ENCODE assay signal across 8 cellular contexts in genomic region chr1:21509351-21510112, GRCh38. TPM values are rescaled to one million over a fixed set of nuclear protein-coding genes. Genes with fewer than 3 reads are reported as not detected.
DNase-seq lines count a peak whose midpoint lies in the region; ATAC-seq and TF ChIP-seq lines count a peak whose summit lies in the region.

Gene ALPL (plus strand): TSS chr1:21509423. CDS start chr1:21554082, 44,659 bp downstream.

- peaks cover 13 to 22% of the 10 kb centered on the region in 2 donors for H3K4me1 ChIP-seq in neuronal stem cell (ENCODE audit: control insufficient read depth in 2 of 2, insufficient read depth in 1 of 2, low read depth in 1 of 2, low read length in 2 of 2)
- H3K4me1 ChIP-seq in uterus, result peaks cover 0 to 9% of the 10 kb centered on the region in 2 donors

- H3K27me3 ChIP-seq in CD4-positive, alpha-beta T cell (ENCODE audit: control insufficient read depth, insufficient read depth, low read length), result peaks cover 48% of the 10 kb centered on the region
- H3K27me3 ChIP-seq in neuronal stem cell (ENCODE audit: control insufficient read depth in 3 of 3, insufficient read depth in 3 of 3, low read depth in 1 of 3, low read length in 3 of 3), result peaks cover 0 to 24% (median 4%) of the 10 kb centered on the region in 3 experiments
- H3K27me3 ChIP-seq in uterus, result peaks cover 7 to 8% of the 10 kb centered on the region in 2 donors

- H3K9me3 ChIP-seq in CD4-positive, alpha-beta T cell (ENCODE audit: control insufficient read depth, low read length), result no peaks in the 10 kb centered on the region
- no peaks in the 10 kb centered on the region for H3K9me3 ChIP-seq in neuronal stem cell (replicated peaks in 1 of 2; ENCODE audit: control insufficient read depth in 2 of 2, insufficient read depth in 1 of 2, low read depth in 1 of 2, low read length in 2 of 2)
- no peaks in the 10 kb centered on the region for H3K9me3 ChIP-seq in uterus

- H3K27ac ChIP-seq in CD4-positive, alpha-beta T cell (ENCODE audit: low read depth, low read length), result no peak within 1 kb of the TSS
- H3K27ac ChIP-seq in neuronal stem cell (replicated peaks; ENCODE audit: low read length) (peak within 1 kb of the TSS; percentile 28), uterus (no peak within 1 kb of the TSS)

- no peak for TF ChIP-seq POLR2A in uterus (IDR thresholded peaks at IDR 0.05)

- peak within 1 kb of the TSS; percentile 98 for H3K23ac ChIP-seq in neuronal stem cell (ENCODE audit: low read depth, low read length, poor library complexity)

- CTCF ChIA-PET in CD4-positive, alpha-beta T cell (lab: Charles Lee), result interaction anchor here (1.3 kb wide), 1 partner anchor 149 kb away, joined by 3 read pairs; no protein-coding TSS in a partner anchor
- CTCF ChIA-PET in T-cell (lab: Charles Lee), result no interaction called here

- H3K9ac ChIP-seq in neuronal stem cell (ENCODE audit: low read depth, low read length, poor library complexity), result peak within 1 kb of the TSS; percentile 97

- H2BK120ac ChIP-seq in neuronal stem cell (ENCODE audit: low read depth, low read length), result peak within 1 kb of the TSS; percentile 81

- peak within 1 kb of the TSS; percentile 100 for H2BK15ac ChIP-seq in neuronal stem cell (ENCODE audit: low read length)

- no peaks in the 10 kb centered on the region for H3K9me3 Mint-ChIP-seq in CD4-positive, alpha-beta T cell
- H3K9me3 Mint-ChIP-seq in T-cell, result no peaks in the 10 kb centered on the region

- H3K27me3 Mint-ChIP-seq in CD4-positive, alpha-beta T cell, result peaks cover 64% of the 10 kb centered on the region
- peaks cover 52 to 58% of the 10 kb centered on the region in 2 donors for H3K27me3 Mint-ChIP-seq in T-cell

- H3K4me3 Mint-ChIP-seq in CD4-positive, alpha-beta T cell, result peak within 1 kb of the TSS; percentile 79
- H3K4me3 Mint-ChIP-seq in T-cell, result peak within 1 kb of the TSS; percentile 37 to 75 (median 67)

- TF ChIP-seq CTCF in CD4-positive, alpha-beta T cell (IDR thresholded peaks at IDR 0.05), result no peak
- TF ChIP-seq CTCF in uterus (IDR thresholded peaks at IDR 0.05), result no peak

- no peak within 1 kb of the TSS for H3K14ac ChIP-seq in neuronal stem cell (ENCODE audit: low read length)

- WGBS in neuronal stem cell (ENCODE audit: extremely low coverage in 2 of 2, insufficient read length in 2 of 2, insufficient replicate concordance in 1 of 2), 2 donors, result no CpG with 5 or more reads among the region's 67 CpGs

- H4K91ac ChIP-seq in neuronal stem cell (ENCODE audit: low read depth, low read length, poor library complexity), result peak within 1 kb of the TSS; percentile 87

- peaks cover 19% of the 10 kb centered on the region for H3K4me1 Mint-ChIP-seq in CD4-positive, alpha-beta T cell (ENCODE audit: low read depth)
- H3K4me1 Mint-ChIP-seq in T-cell, result peaks cover 6 to 10% (median 7%) of the 10 kb centered on the region in 3 donors

- peak within 1 kb of the TSS; percentile 96 for H2BK5ac ChIP-seq in neuronal stem cell (ENCODE audit: low read length)

- peaks cover 0 to 3% of the 10 kb centered on the region in 2 donors for H3K36me3 ChIP-seq in neuronal stem cell (replicated peaks in 1 of 2; ENCODE audit: control insufficient read depth in 2 of 2, insufficient read depth in 2 of 2, low read length in 2 of 2)
- H3K36me3 ChIP-seq in uterus, result no peaks in the 10 kb centered on the region

- no peaks in the 10 kb centered on the region for H3K36me3 Mint-ChIP-seq in CD4-positive, alpha-beta T cell (ENCODE audit: low read depth)
- H3K36me3 Mint-ChIP-seq in T-cell, result no peaks in the 10 kb centered on the region

- intact Hi-C loops in CD4-positive, alpha-beta T cell (cut with DNase I, micrococcal nuclease), result loop anchor here in 1 of 2 experiments (2.0 kb wide), 1 partner anchor 149 kb away; no protein-coding TSS in a partner anchor
- intact Hi-C loops in Right ventricle myocardium superior (cut with DNase I), result loop anchor here (2.0 to 10.0 kb wide), 2 partner anchors 65 to 145 kb away; no protein-coding TSS in a partner anchor
- intact Hi-C loops in uterus (cut with DNase I; ENCODE audit: low total_unique reads), result no loop called here

- POLR2A ChIA-PET in CD4-positive, alpha-beta T cell (lab: Charles Lee), result no interaction called here
- POLR2A ChIA-PET in T-cell (lab: Charles Lee), result no interaction called here

- DNase-seq in CD4-positive, alpha-beta T cell, result no peak
- DNase-seq in T-cell (no peak), Right ventricle myocardium superior (no peak), neuronal stem cell (ENCODE audit: low spot score) (peak; percentile 50), NCI-H526 treated with DMSO at 0.1 percent for 48 hours (lab: John Stamatoyannopoulos, UW) (no peak), activated gamma-delta T cell treated with Interleukin-2 at 50 U/mL for 16 hours (no peak), uterus (no peak), COR-L47 (lab: John Stamatoyannopoulos, UW) (no peak)

- peak within 1 kb of the TSS; percentile 99 for H3K18ac ChIP-seq in neuronal stem cell (ENCODE audit: low read length)

- H3K4me3 ChIP-seq in neuronal stem cell (ENCODE audit: low read length in 2 of 2) (peak within 1 kb of the TSS; percentile 78 to 92), uterus (no peak within 1 kb of the TSS)

- H2AK5ac ChIP-seq in neuronal stem cell (ENCODE audit: low read depth, low read length), result peak within 1 kb of the TSS; percentile 89

- no peak within 1 kb of the TSS for H3K27ac Mint-ChIP-seq in CD4-positive, alpha-beta T cell
- H3K27ac Mint-ChIP-seq in T-cell, result peak within 1 kb of the TSS in 1 of 2 donors; percentile 79

- H2AFZ ChIP-seq in neuronal stem cell (ENCODE audit: low read length), result peak within 1 kb of the TSS; percentile 99

- peak within 1 kb of the TSS; percentile 95 for H3K4me2 ChIP-seq in neuronal stem cell (ENCODE audit: insufficient read depth, low read length, poor library complexity, severe bottlenecking)

- ATAC-seq in CD4-positive, alpha-beta T cell (ENCODE audit: poor library complexity), result no peak
- ATAC-seq in T-cell (replicated peaks in 1 of 4), result peak in 3 of 4 experiments; percentile 11 to 33 (median 18)
- peak; percentile 18 for ATAC-seq in Right ventricle myocardium superior (ENCODE audit: poor library complexity)

- H4K8ac ChIP-seq in neuronal stem cell (ENCODE audit: low read depth, low read length), result peak within 1 kb of the TSS; percentile 17

- H3K4ac ChIP-seq in neuronal stem cell (ENCODE audit: low read length), result peak within 1 kb of the TSS; percentile 26

- peak within 1 kb of the TSS; percentile 67 for H2BK12ac ChIP-seq in neuronal stem cell (ENCODE audit: low read length)

- H3K79me1 ChIP-seq in neuronal stem cell (ENCODE audit: low read depth, low read length), result peaks cover 12% of the 10 kb centered on the region

RNA-seq across cellular contexts. Expression of gene ALPL, which starts in this region (rescaled TPM):
- not detected for total RNA-seq in CD4-positive, alpha-beta T cell
- under 1 TPM in 3 of 5 donors, not detected in 2; 0.20 to 0.44 (median 0.41) TPM for total RNA-seq in T-cell
- total RNA-seq in Right ventricle myocardium superior, result 9.4 TPM
- polyA plus RNA-seq in neuronal stem cell (2013, experiment 1 of 2), result 113 TPM
- 113 TPM for polyA plus RNA-seq in neuronal stem cell (2013, experiment 2 of 2)
- 1 to 10 TPM; 2.8 to 6.4 (median 4.4) TPM for total RNA-seq in uterus

Comparison
In these comparisons a context has a peak if more than half of its experiments do, and no peak if none do; other contexts are left out.
1. Peak in ATAC-seq in T-cell; RNA of the gene not detected or under 1 TPM.
2. H3K4me3 ChIP-seq: peak in neuronal stem cell (2 of 2); none in uterus (0 of 2).